18 cellular contexts compared by ENCODE assay signal in the genomic region with DNA sequence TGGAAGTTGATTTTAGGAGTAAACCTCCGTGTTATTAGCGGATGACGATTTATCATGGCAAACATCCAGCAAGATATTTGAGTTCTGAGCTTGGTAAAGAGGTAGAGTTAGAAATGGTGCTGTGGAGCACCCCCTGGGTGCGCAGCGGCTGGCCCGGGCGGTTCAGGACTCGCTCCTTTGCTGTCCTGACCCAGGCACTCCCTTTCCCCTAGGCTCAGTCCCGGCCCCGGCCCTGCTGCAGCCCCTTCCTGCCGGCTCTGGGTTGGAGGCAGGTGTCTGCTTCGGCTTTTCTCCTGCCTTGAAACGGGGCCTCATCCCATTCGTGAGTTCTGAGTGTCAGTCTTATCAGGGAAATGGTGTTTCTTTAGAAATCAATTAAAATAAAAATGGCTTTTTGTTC. TPM values are rescaled to one million over a fixed set of nuclear protein-coding genes. Genes with fewer than 3 reads are reported as not detected.
A peak's percentile ranks its signal among the peaks of the same experiment; 100 is the strongest.
DNase-seq lines count a peak whose midpoint lies in the region; ATAC-seq and TF ChIP-seq lines count a peak whose summit lies in the region.
"Had no signal": no experiment of that assay in that cellular context is flagged by ENCODE, and none has a peak within 500 bp of the region (broad histone marks: within the 10 kb centered on the region; RNA-seq: fewer than 3 reads in every experiment).

No MANE protein-coding gene starts in this region.

- no peak overlapping the region for H2AK5ac ChIP-seq in H9 (ENCODE audit: insufficient read length, low read length)

- H3K27ac ChIP-seq in H9 (ENCODE audit: insufficient read length, low read depth, low read length) (no peak overlapping the region), body of pancreas (peak overlapping the region in 3 of 4 donors; percentile 49 to 73 (median 65)), right lobe of liver (peak overlapping the region; percentile 9 to 50 (median 41)), osteoblast (ENCODE audit: low read depth, low read length) (no peak overlapping the region)
- H3K27ac ChIP-seq: PC-9 had no signal

- H3K27me3 Mint-ChIP-seq in H9 (ENCODE audit: low read depth) = no peaks in the 10 kb centered on the region
- H3K27me3 Mint-ChIP-seq: B cell; CD4-positive, CD25-positive, alpha-beta regulatory T cell had no signal

- no peak overlapping the region for H2AFZ ChIP-seq in H9 (ENCODE audit: low read length)
- H2AFZ ChIP-seq in osteoblast (ENCODE audit: low read length) = no peak overlapping the region
- H2AFZ ChIP-seq: PC-9 had no signal

- no peak overlapping the region for H2BK12ac ChIP-seq in H9 (ENCODE audit: insufficient read length, low read depth, low read length)

- H3K18ac ChIP-seq in H9 (ENCODE audit: insufficient read length, low read depth, low read length) = no peak overlapping the region

- H3K79me1 ChIP-seq in H9 (ENCODE audit: insufficient read depth, low read depth, low read length, poor library complexity, severe bottlenecking) = peaks cover 3% of the 10 kb centered on the region

- H3K4me2 ChIP-seq in H9 (ENCODE audit: insufficient read depth, insufficient read length, low read length) (no peak overlapping the region), osteoblast (ENCODE audit: insufficient read depth, low read length) (no peak overlapping the region)
- H3K4me2 ChIP-seq: PC-9 had no signal

- no peak overlapping the region for H3K4me3 ChIP-seq in body of pancreas
- H3K4me3 ChIP-seq in right lobe of liver = no peak overlapping the region
- no peak overlapping the region for H3K4me3 ChIP-seq in osteoblast (ENCODE audit: insufficient read depth, low read length)
- H3K4me3 ChIP-seq: MG63, PC-9 had no signal

- H3K9me3 Mint-ChIP-seq in H9 = peaks cover 4 to 5% of the 10 kb centered on the region in 2 experiments; a peak in 2 of 5 replicates

- H2BK120ac ChIP-seq in H9 (ENCODE audit: low read depth, low read length, poor library complexity, severe bottlenecking) = no peak overlapping the region

- H3K27ac Mint-ChIP-seq in H9 = peak overlapping the region in 2 of 3 experiments; percentile 11 to 74; a peak in 4 of 7 replicates
- H3K27ac Mint-ChIP-seq: B cell had no signal

- no peak overlapping the region for H2BK5ac ChIP-seq in H9 (ENCODE audit: insufficient read length, low read length)

- no peaks in the 10 kb centered on the region for H3K27me3 ChIP-seq in H9 (ENCODE audit: insufficient read depth, low read length)
- H3K27me3 ChIP-seq in body of pancreas = no peaks in the 10 kb centered on the region
- H3K27me3 ChIP-seq in right lobe of liver = no peaks in the 10 kb centered on the region
- H3K27me3 ChIP-seq in osteoblast (ENCODE audit: insufficient read depth, low read length) = no peaks in the 10 kb centered on the region
- H3K27me3 ChIP-seq: MG63 had no signal

- intact Hi-C loops in body of pancreas (cut with DNase I) (no loop called here), right lobe of liver (cut with DNase I) (no loop called here)

- H3K36me3 ChIP-seq in body of pancreas (replicated peaks in 1 of 2; ENCODE audit: insufficient read depth in 1 of 2, low read depth in 2 of 2) (peaks cover 0 to 7% of the 10 kb centered on the region in 2 donors), right lobe of liver (peaks cover 0 to 14% (median 0%) of the 10 kb centered on the region in 4 donors), osteoblast (ENCODE audit: insufficient read depth, low read length) (peaks cover 21% of the 10 kb centered on the region)

- no peak overlapping the region for H4K5ac ChIP-seq in H9 (ENCODE audit: insufficient read length, low read depth, low read length)

- no peak overlapping the region for H3K4me3 Mint-ChIP-seq in H9
- H3K4me3 Mint-ChIP-seq: B cell; CD4-positive, CD25-positive, alpha-beta regulatory T cell had no signal

- no peak for DNase-seq in H9
- DNase-seq in body of pancreas = no peak
- no peak for DNase-seq in right lobe of liver
- peak; percentile 10 for DNase-seq in osteoblast (ENCODE audit: insufficient read length, low spot score, missing footprints)
- DNase-seq in G401 (ENCODE audit: low spot score) = no peak
- no peak for DNase-seq in GM19238 (ENCODE audit: insufficient read length, low spot score)
- DNase-seq: CD4-positive, CD25-positive, alpha-beta regulatory T cell; DMS79; IMR-90; Karpas-422; MG63; NCI-H1092 treated with DMSO at 0.1 percent for 48 hours; NCI-H1694; NCI-H510A treated with DMSO at 0.1 percent for 48 hours; PC-9 had no signal

- no peaks in the 10 kb centered on the region for H3K23me2 ChIP-seq in H9 (ENCODE audit: insufficient read length, low read depth, low read length, poor library complexity, severe bottlenecking)

- peaks cover 8% of the 10 kb centered on the region; the same call in 1 of the 2 replicates for H3K79me2 ChIP-seq in H9 (ENCODE audit: insufficient read depth, low read length)
- peaks cover 51% of the 10 kb centered on the region for H3K79me2 ChIP-seq in osteoblast (ENCODE audit: insufficient read depth, low read length)

- no peak overlapping the region for H4K91ac ChIP-seq in H9 (ENCODE audit: insufficient read length, low read depth, low read length)

- no peak for TF ChIP-seq CTCF in H9 (conservative IDR thresholded peaks at IDR 0.05)
- TF ChIP-seq CTCF in body of pancreas (IDR thresholded peaks at IDR 0.05) = no peak
- TF ChIP-seq CTCF in right lobe of liver (IDR thresholded peaks at IDR 0.05) = no peak
- TF ChIP-seq CTCF in osteoblast (IDR thresholded peaks at IDR 0.05; ENCODE audit: extremely low read depth, low read depth, low read length) = no peak

- peaks cover 4% of the 10 kb centered on the region; the same call in 1 of the 2 replicates for H3K4me1 ChIP-seq in H9 (ENCODE audit: insufficient read depth, low read length)
- peaks cover 49% of the 10 kb centered on the region for H3K4me1 ChIP-seq in body of pancreas
- H3K4me1 ChIP-seq in right lobe of liver = peaks cover 0 to 35% (median 13%) of the 10 kb centered on the region in 4 donors
- no peaks in the 10 kb centered on the region for H3K4me1 ChIP-seq in osteoblast (ENCODE audit: insufficient read depth, low read length)

- H2BK20ac ChIP-seq in H9 (ENCODE audit: low read depth, low read length, poor library complexity, severe bottlenecking) = no peak overlapping the region

- H3K9me3 ChIP-seq in H9 (ENCODE audit: control insufficient read depth, low read depth, low read length) (no peaks in the 10 kb centered on the region), body of pancreas (no peaks in the 10 kb centered on the region), right lobe of liver (no peaks in the 10 kb centered on the region), osteoblast (ENCODE audit: low read depth, low read length) (no peaks in the 10 kb centered on the region)
- H3K9me3 ChIP-seq: MG63 had no signal

- H3K14ac ChIP-seq in H9 (ENCODE audit: insufficient read depth, low read length) = no peak overlapping the region

- H3K56ac ChIP-seq in H9 (ENCODE audit: insufficient read length, low read depth, low read length) = no peak overlapping the region

- H3K36me3 Mint-ChIP-seq in H9 (ENCODE audit: insufficient read depth in 1 of 3, low read depth in 3 of 3) = peaks cover 20 to 35% (median 35%) of the 10 kb centered on the region in 3 experiments

- ATAC-seq in body of pancreas (no peak), right lobe of liver (peak in 1 of 4 donors; percentile 4), GM21515 (IDR thresholded peaks at IDR 0.05; ENCODE audit: unreplicated experiment) (no peak), GM21619 (IDR thresholded peaks at IDR 0.05; ENCODE audit: unreplicated experiment) (no peak)

- H2BK15ac ChIP-seq in H9 (ENCODE audit: low read depth, low read length) = no peak overlapping the region

- TF ChIP-seq POLR2A in body of pancreas (IDR thresholded peaks at IDR 0.05) (no peak), right lobe of liver (IDR thresholded peaks at IDR 0.05) (no peak)

- WGBS in H9 (ENCODE audit: extremely low coverage, insufficient read length, low lambda C conversion rate) = no CpG with 5 or more reads among the region's 14 CpGs
- WGBS in body of pancreas, 2 donors = 56 to 71% methylated on average over 12 to 14 of the region's 14 CpGs
- WGBS in right lobe of liver (ENCODE audit: insufficient coverage, low coverage, low lambda C conversion rate, missing lambda C conversion rate) = 43% methylated on average over 12 of the region's 14 CpGs

- H3K4ac ChIP-seq in H9 (ENCODE audit: low read depth, low read length) = no peak overlapping the region

- no peak overlapping the region for H3K9ac ChIP-seq in H9 (ENCODE audit: extremely low read depth, insufficient read length, low read length)

- in situ Hi-C loops in G401 (cut with HindIII; ENCODE audit: low sequenced_read_pairs) = no loop called here

- no peak overlapping the region for H4K8ac ChIP-seq in H9 (replicated peaks; ENCODE audit: insufficient read length, low read depth, low read length)

- H3K4me1 Mint-ChIP-seq in H9 = peaks cover 32 to 34% of the 10 kb centered on the region in 2 experiments

- H4K20me1 ChIP-seq in H9 (ENCODE audit: control insufficient read depth, insufficient read depth, insufficient read length) (no peaks in the 10 kb centered on the region), osteoblast (ENCODE audit: insufficient read depth, low read length) (peaks cover 42% of the 10 kb centered on the region)

- H3T11ph ChIP-seq in H9 (ENCODE audit: low read length) = no peak overlapping the region

- H3K23ac ChIP-seq in H9 (ENCODE audit: insufficient read length, low read depth, low read length) = no peak overlapping the region

RNA-seq across cellular contexts. Expression of a gene that starts 33.4 kb away (rescaled TPM):
- total RNA-seq in H9 (2021) (51.7 and 53.7 TPM in 2 replicates), body of pancreas (10 to 100 TPM; 40.7 to 77.8 TPM), right lobe of liver (10 to 100 TPM; 41.4 to 66.7 (median 53.8) TPM), osteoblast (48.0 and 50.7 TPM in 2 replicates)
- 47.5 and 57.1 TPM in 2 replicates for total RNA-seq in G401 (2014; rRNA removed; shearing (Covaris generic))

RNA-seq across cellular contexts. Expression of a gene that starts 48.4 kb away (rescaled TPM):
- total RNA-seq in H9 (2021) (87.2 and 89.4 TPM in 2 replicates), body of pancreas (10 to 100 TPM; 39.4 to 81.4 TPM), right lobe of liver (100 to 1,000 TPM in 1 of 6 experiments, 10 to 100 TPM in 5; 61.1 to 157 (median 78.7) TPM), osteoblast (43.9 and 48.9 TPM in 2 replicates)
- total RNA-seq in G401 (2014; rRNA removed; shearing (Covaris generic)) = 64.2 and 83.4 TPM in 2 replicates

Comparison
In these comparisons a context has a peak if more than half of its experiments do, and no peak if none do; other contexts are left out.
1. H3K27ac ChIP-seq: peak in body of pancreas (3 of 4) and right lobe of liver (3 of 3); none in H9 (single experiment) and osteoblast (single experiment).